In the genomic region with DNA sequence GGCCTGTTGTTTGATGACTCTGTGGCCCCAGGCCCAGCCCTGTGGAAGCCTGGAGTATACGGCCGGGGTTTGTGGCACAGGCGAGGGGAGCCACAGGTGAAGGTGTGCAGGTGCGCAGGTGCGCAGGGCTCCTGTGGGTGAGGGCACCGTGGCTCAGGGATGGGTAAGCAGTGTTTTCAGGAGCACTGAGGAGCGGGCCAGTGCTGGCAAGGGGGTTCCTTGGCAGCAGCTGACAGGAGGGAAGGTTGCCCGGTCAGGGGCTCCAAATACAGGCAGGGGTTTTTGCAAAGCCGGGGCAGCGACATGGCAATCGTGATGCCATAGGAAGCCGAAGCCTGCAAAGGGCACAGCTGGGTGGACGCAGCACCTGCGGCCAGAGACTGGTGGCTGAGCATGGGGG, we compare ENCODE assay signal across 2 cellular contexts.
TF ChIP-seq lines count a peak whose summit lies in the region.

No MANE protein-coding gene starts in this region.

TF ChIP-seq in HepG2, 621 proteins besides CTCF, POLR2A, EP300 and RAD21:
- TF ChIP-seq ZNF329 (CRISPR knock-in tag; IDR thresholded peaks at IDR 0.05; ENCODE audit: low read depth) (no peak), AGO2 (optimal IDR thresholded peaks at IDR 0.05; ENCODE audit: low read depth, low read length) (peak; percentile 37)
TF ChIP-seq in HepG2: peak in this region for 1.

TF ChIP-seq in K562, 482 proteins besides CTCF, POLR2A, EP300 and RAD21:
- TF ChIP-seq, protein P1, sequence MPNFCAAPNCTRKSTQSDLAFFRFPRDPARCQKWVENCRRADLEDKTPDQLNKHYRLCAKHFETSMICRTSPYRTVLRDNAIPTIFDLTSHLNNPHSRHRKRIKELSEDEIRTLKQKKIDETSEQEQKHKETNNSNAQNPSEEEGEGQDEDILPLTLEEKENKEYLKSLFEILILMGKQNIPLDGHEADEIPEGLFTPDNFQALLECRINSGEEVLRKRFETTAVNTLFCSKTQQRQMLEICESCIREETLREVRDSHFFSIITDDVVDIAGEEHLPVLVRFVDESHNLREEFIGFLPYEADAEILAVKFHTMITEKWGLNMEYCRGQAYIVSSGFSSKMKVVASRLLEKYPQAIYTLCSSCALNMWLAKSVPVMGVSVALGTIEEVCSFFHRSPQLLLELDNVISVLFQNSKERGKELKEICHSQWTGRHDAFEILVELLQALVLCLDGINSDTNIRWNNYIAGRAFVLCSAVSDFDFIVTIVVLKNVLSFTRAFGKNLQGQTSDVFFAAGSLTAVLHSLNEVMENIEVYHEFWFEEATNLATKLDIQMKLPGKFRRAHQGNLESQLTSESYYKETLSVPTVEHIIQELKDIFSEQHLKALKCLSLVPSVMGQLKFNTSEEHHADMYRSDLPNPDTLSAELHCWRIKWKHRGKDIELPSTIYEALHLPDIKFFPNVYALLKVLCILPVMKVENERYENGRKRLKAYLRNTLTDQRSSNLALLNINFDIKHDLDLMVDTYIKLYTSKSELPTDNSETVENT (CRISPR knock-in tag; IDR thresholded peaks at IDR 0.05) = 0 out of 2 replicates have a peak, but pooled peaks have one; percentile 23
- TF ChIP-seq NR2F6 (CRISPR knock-in tag; IDR thresholded peaks at IDR 0.05) (no peak), RBFOX2 (IDR thresholded peaks at IDR 0.05; ENCODE audit: low read depth, low read length) (peak; percentile 43), POLR2G (IDR thresholded peaks at IDR 0.05; ENCODE audit: low read depth, low read length) (peak; percentile 48; the same call in 1 of the 2 replicates)
TF ChIP-seq in K562: peak in this region for 3.
